ENCODE assay signal across 10 cellular contexts in genomic region chr3:119628816-119629445, GRCh38. TPM values are rescaled to one million over a fixed set of nuclear protein-coding genes. Genes with fewer than 3 reads are reported as not detected.
DNase-seq lines count a peak whose midpoint lies in the region; ATAC-seq and TF ChIP-seq lines count a peak whose summit lies in the region.
"Had no signal": no experiment of that assay in that cellular context is flagged by ENCODE, and none has a peak within 500 bp of the region (broad histone marks: within the 10 kb centered on the region; RNA-seq: fewer than 3 reads in every experiment).

No MANE protein-coding gene starts in this region.

- no peaks in the 10 kb centered on the region for H3K27me3 ChIP-seq in BJ (ENCODE audit: control insufficient read depth, insufficient read depth, low read length)

- no peaks in the 10 kb centered on the region for H3K36me3 ChIP-seq in BJ (ENCODE audit: control insufficient read depth, insufficient read depth, low read length)

- intact Hi-C loops in sciatic nerve (cut with DNase I): no loop called here

- H3K27ac ChIP-seq in coronary artery: peak overlapping the region in 1 of 2 donors; percentile 86

- CTCF ChIA-PET in BJ (lab: Yijun Ruan, JAX): interaction anchor here (0.7 kb wide), 1 partner anchor 29 kb away, joined by 4 read pairs; no protein-coding TSS in a partner anchor

- DNase-seq in BJ (ENCODE audit: low read depth): peak; percentile 86
- peak; percentile 19 for DNase-seq in germinal center (ENCODE audit: low spot score)
- DNase-seq in sciatic nerve (ENCODE audit: low spot score): no peak
- DNase-seq in coronary artery (ENCODE audit: low spot score): no peak
- DNase-seq in NCI-H1694 treated with DMSO at 0.1 percent for 48 hours (lab: John Stamatoyannopoulos, UW): no peak
- no peak for DNase-seq in activated CD8-positive, alpha-beta memory T cell treated with anti-CD3 and anti-CD28 coated beads, Interleukin-2, amount 50 U/mL, for 48 hours

- no peak for TF ChIP-seq CTCF in BJ (IDR thresholded peaks at IDR 0.05; ENCODE audit: insufficient read depth, low read depth, low read length)
- TF ChIP-seq CTCF in coronary artery (IDR thresholded peaks at IDR 0.05): no peak

- H3K4me3 ChIP-seq in BJ (ENCODE audit: low read depth, low read length): no peak overlapping the region
- H3K4me3 ChIP-seq in coronary artery: no peak overlapping the region

- POLR2A ChIA-PET in BJ (lab: Charles Lee): no interaction called here

- peak; percentile 34 for ATAC-seq in GM19395 (IDR thresholded peaks at IDR 0.05; ENCODE audit: unreplicated experiment)
- peak; percentile 43 for ATAC-seq in HG03432 (IDR thresholded peaks at IDR 0.05; ENCODE audit: unreplicated experiment)
- ATAC-seq in sciatic nerve: no peak

RNA-seq across cellular contexts. Expression of gene PLA1A, which starts 31.2 kb away (rescaled TPM):
- not detected in 2 replicates for polyA plus RNA-seq in BJ (2011; rRNA removed)
- polyA minus RNA-seq in BJ (2011; rRNA and poly(A)+ RNA removed): not detected in 2 replicates
- 0.76 TPM for total RNA-seq in sciatic nerve
- total RNA-seq: HT1080; T-helper 2 cell treated with Interferon-gamma antibody and Interleukin-4, amounts not matched to agents 100 ng/mL and 5 ng/mL, for 36 hours had no signal

RNA-seq across cellular contexts. Expression of gene POPDC2, which starts 31.5 kb away (rescaled TPM):
- 1.9 and 2.3 TPM in 2 replicates for polyA plus RNA-seq in BJ (2011; rRNA removed)
- polyA minus RNA-seq in BJ (2011; rRNA and poly(A)+ RNA removed): 2.0 and 4.5 TPM in 2 replicates
- 4.9 TPM for total RNA-seq in sciatic nerve

RNA-seq across cellular contexts. Expression of gene COX17, which starts 48.3 kb away (rescaled TPM):
- 42.0 and 48.1 TPM in 2 replicates for polyA plus RNA-seq in BJ (2011; rRNA removed)
- 6.8 and 7.7 TPM in 2 replicates for polyA minus RNA-seq in BJ (2011; rRNA and poly(A)+ RNA removed)
- total RNA-seq in sciatic nerve: 38.8 TPM

RNA-seq across cellular contexts. Expression of gene ADPRH, which starts 49.6 kb away (rescaled TPM):
- polyA plus RNA-seq in BJ (2011; rRNA removed): 1.6 and 2.1 TPM in 2 replicates
- 1.2 and 1.7 TPM in 2 replicates for polyA minus RNA-seq in BJ (2011; rRNA and poly(A)+ RNA removed)
- total RNA-seq in sciatic nerve: 9.3 TPM
- total RNA-seq: HT1080 had no signal

Comparison
In these comparisons a context has a peak if more than half of its experiments do, and no peak if none do; other contexts are left out.
1. DNase-seq: peak in BJ (single experiment) and germinal center (single experiment); none in sciatic nerve (single experiment), coronary artery (single experiment), NCI-H1694 treated with DMSO at 0.1 percent for 48 hours (single experiment) and activated CD8-positive, alpha-beta memory T cell treated with anti-CD3 and anti-CD28 coated beads, Interleukin-2, amount 50 U/mL, for 48 hours (single experiment).